ENCODE assay signal across 8 cellular contexts in the genomic region with DNA sequence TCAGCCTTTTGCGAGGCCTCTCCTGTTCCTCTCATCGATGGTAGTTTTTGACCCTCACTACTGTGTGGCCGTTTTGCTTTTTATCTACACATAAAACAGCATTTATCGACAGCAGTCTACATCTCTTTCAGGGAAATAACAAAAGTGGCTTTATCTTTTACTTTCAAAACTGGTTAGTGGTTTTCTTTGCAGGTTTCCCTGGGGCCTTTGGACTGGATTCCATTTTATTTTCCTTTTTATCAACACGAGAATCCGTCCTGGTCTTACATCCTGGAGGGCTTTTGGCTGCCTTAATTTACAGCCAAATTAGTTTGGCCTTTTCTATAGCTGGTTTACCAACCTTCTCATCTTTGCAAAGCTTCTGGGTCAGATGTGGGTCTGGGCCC. TPM values are rescaled to one million over a fixed set of nuclear protein-coding genes. Genes with fewer than 3 reads are reported as not detected.
DNase-seq lines count a peak whose midpoint lies in the region; ATAC-seq and TF ChIP-seq lines count a peak whose summit lies in the region.

No MANE protein-coding gene starts in this region.

- TF ChIP-seq EP300 in sigmoid colon (IDR thresholded peaks at IDR 0.05): no peak

- TF ChIP-seq CTCF in fibroblast of lung (conservative IDR thresholded peaks at IDR 0.05 in 1 of 2, IDR thresholded peaks at IDR 0.05 in 1 of 2; ENCODE audit: low read depth in 1 of 2, low read length in 2 of 2): no peak
- no peak for TF ChIP-seq CTCF in sigmoid colon (IDR thresholded peaks at IDR 0.05)

- H3K36me3 ChIP-seq in fibroblast of lung (ENCODE audit: control insufficient read depth, insufficient read depth, low read length) (no peaks in the 10 kb centered on the region), sigmoid colon (no peaks in the 10 kb centered on the region)

- no peaks in the 10 kb centered on the region for H3K79me2 ChIP-seq in fibroblast of lung (ENCODE audit: control insufficient read depth, insufficient read depth, low read length)

- peak; percentile 3 for ATAC-seq in GM18498 (IDR thresholded peaks at IDR 0.05; ENCODE audit: unreplicated experiment)
- ATAC-seq in GM18520 (IDR thresholded peaks at IDR 0.05; ENCODE audit: unreplicated experiment): no peak

- H3K27ac ChIP-seq in fibroblast of lung (ENCODE audit: insufficient read depth, low read length) (peak overlapping the region; percentile 65), sigmoid colon (peak overlapping the region; percentile 68 to 79 (median 77))

- DNase-seq in SK-N-DZ (ENCODE audit: low spot score) (peak; percentile 11), fibroblast of lung (ENCODE audit: low read depth in 2 of 2) (peak in 1 of 2 donors; percentile 1), sigmoid colon (no peak), NOMO-1 treated with dmso at 0.1 percent for 144 hours (lab: John Stamatoyannopoulos, UW; ENCODE audit: unreplicated experiment) (no peak), NCI-H2227 (lab: John Stamatoyannopoulos, UW; ENCODE audit: unreplicated experiment) (no peak)
- no peak for DNase-seq in stimulated activated CD4-positive, alpha-beta T cell treated with anti-CD3 and anti-CD28 coated beads, Interleukin-4, amount 100 ng/mL, for 24 hours

- intact Hi-C loops in sigmoid colon (cut with DNase I): no loop called here

- peak overlapping the region; percentile 87 for H3K4me2 ChIP-seq in fibroblast of lung (ENCODE audit: extremely low read depth, insufficient read depth, low read length)

- H3K4me1 ChIP-seq in fibroblast of lung (ENCODE audit: control insufficient read depth, extremely low read depth, insufficient read depth, low read length): no peaks in the 10 kb centered on the region
- H3K4me1 ChIP-seq in sigmoid colon: peaks cover 0 to 10% (median 8%) of the 10 kb centered on the region in 4 donors

- no peaks in the 10 kb centered on the region for H3K27me3 ChIP-seq in fibroblast of lung (ENCODE audit: control insufficient read depth, insufficient read depth, low read length)
- no peaks in the 10 kb centered on the region for H3K27me3 ChIP-seq in sigmoid colon

- H3K9me3 ChIP-seq in fibroblast of lung (ENCODE audit: control insufficient read depth, insufficient read depth, low read depth, low read length) (no peaks in the 10 kb centered on the region), sigmoid colon (no peaks in the 10 kb centered on the region)

- WGBS in sigmoid colon, 2 donors: 49 to 73% methylated on average over 6 of the region's 6 CpGs

- peak overlapping the region; percentile 90 for H2AFZ ChIP-seq in fibroblast of lung (ENCODE audit: low read length)

- H3K4me3 ChIP-seq in fibroblast of lung (replicated peaks in 1 of 4; ENCODE audit: control extremely low read depth in 1 of 4, insufficient read depth in 1 of 4, low read depth in 3 of 4, low read length in 4 of 4) (peak overlapping the region in 3 of 4 experiments; percentile 40 to 59 (median 56)), sigmoid colon (peak overlapping the region in 3 of 4 donors; percentile 37 to 51 (median 48))

- TF ChIP-seq POLR2A in sigmoid colon (IDR thresholded peaks at IDR 0.05): no peak

- no peaks in the 10 kb centered on the region for H4K20me1 ChIP-seq in fibroblast of lung (ENCODE audit: control insufficient read depth, extremely low read depth, insufficient read depth, low read length)

- no peak overlapping the region for H3K9ac ChIP-seq in fibroblast of lung (ENCODE audit: insufficient read depth, low read length)

RNA-seq across cellular contexts. Expression of a gene that starts 0.8 kb away (rescaled TPM):
- not detected in 2 replicates for polyA plus RNA-seq in SK-N-DZ (2014; cell fraction: cytosol; rRNA removed)
- not detected in 2 replicates for polyA plus RNA-seq in SK-N-DZ (2014; cell fraction: nucleus; rRNA removed)
- 0.26 TPM in 1 of 2 replicates, not detected in the other for total RNA-seq in fibroblast of lung
- not detected in 2 replicates for polyA plus RNA-seq in fibroblast of lung
- not detected in 2 replicates for polyA plus RNA-seq in fibroblast of lung (2012)
- polyA minus RNA-seq in fibroblast of lung (ENCODE audit: low replicate concordance): not detected in 2 replicates
- under 1 TPM in 1 of 4 donors, not detected in 3; 0.36 TPM for total RNA-seq in sigmoid colon
- polyA plus RNA-seq in sigmoid colon: under 1 TPM in 1 of 3 donors, not detected in 2; 0.07 TPM

RNA-seq across cellular contexts. Expression of a gene that starts 20.8 kb away (rescaled TPM):
- not detected in 2 replicates for polyA plus RNA-seq in SK-N-DZ (2014; cell fraction: cytosol; rRNA removed)
- 0.74 TPM in 1 of 2 replicates, not detected in the other for polyA plus RNA-seq in SK-N-DZ (2014; cell fraction: nucleus; rRNA removed)
- not detected in 2 replicates for total RNA-seq in fibroblast of lung
- not detected in 2 replicates for polyA plus RNA-seq in fibroblast of lung
- not detected in 2 replicates for polyA plus RNA-seq in fibroblast of lung (2012)
- not detected in 2 replicates for polyA minus RNA-seq in fibroblast of lung (ENCODE audit: low replicate concordance)
- 10 to 100 TPM; 20.7 to 40.0 (median 27.3) TPM for total RNA-seq in sigmoid colon
- 1 to 10 TPM; 3.2 to 6.6 (median 5.8) TPM for polyA plus RNA-seq in sigmoid colon

Comparison
In these comparisons a context has a peak if more than half of its experiments do, and no peak if none do; other contexts are left out.
1. RNA of a gene that starts 20.8 kb away (total RNA-seq): 20.7 to 40.0 TPM in sigmoid colon; not detected in fibroblast of lung; every median in the first group is over 10 times any median in the second.